ENCODE assay signal across 8 cellular contexts in the genomic region with DNA sequence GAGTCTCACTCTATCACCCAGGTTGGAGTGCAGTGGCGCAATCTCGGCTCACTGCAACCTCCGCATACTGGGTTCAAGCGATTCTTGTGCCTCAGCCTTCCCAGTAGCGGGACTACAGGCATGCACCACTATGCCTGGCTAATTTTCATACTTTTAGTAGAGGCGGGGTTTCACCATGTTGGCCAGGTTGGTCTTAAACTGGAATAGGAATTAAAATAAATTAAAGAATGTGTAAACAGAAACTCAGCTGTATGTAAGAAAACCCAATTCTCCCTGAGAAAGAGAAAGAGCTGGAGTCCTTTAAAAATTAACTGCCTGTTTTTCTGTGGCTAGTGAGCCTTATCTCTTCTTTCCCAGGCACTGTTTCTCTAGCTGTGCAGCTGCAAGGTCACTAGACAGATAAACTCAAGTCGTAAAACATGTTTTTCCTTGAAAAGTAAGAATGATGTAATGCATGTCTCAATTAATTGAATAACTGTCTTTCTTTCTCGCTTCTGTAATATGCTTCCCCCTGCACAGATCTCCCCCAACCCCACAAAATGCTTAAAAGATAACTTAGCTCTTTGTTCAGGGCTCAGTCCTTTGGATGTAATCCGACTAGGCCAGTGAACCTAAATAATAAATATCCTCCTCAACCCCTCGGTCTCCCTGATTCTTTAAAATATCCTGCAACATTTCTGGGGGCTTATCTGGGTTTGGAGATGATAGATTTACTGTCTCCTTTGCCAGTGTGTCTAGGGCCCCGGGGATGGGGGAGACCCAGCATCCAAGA.
DNase-seq lines count a peak whose midpoint lies in the region; ATAC-seq, FAIRE-seq and TF ChIP-seq lines count a peak whose summit lies in the region.
"Not testable (repeated sequence)": the region's sequence is repeated elsewhere in the genome, so short reads cannot be mapped to it uniquely, and the experiment has no call there.

No MANE protein-coding gene starts in this region.

- H3K18ac ChIP-seq in H1 (ENCODE audit: extremely low read depth, low read length): peak overlapping the region; percentile 90

- H3K4me3 ChIP-seq in CD8-positive, alpha-beta T cell (ENCODE audit: low read depth, low read length); H1 (ENCODE audit: extremely low read depth in 1 of 4, insufficient read depth in 2 of 4, low read depth in 3 of 4, low read length in 4 of 4); spleen: not testable (repeated sequence)

- not testable (repeated sequence) for DNase-seq in CD8-positive, alpha-beta T cell; H1 (ENCODE audit: low read depth in 1 of 2, low spot score in 2 of 2); immature natural killer cell; spleen
- peak; percentile 24 for DNase-seq in SK-N-DZ (ENCODE audit: low spot score)

- 0 out of 2 replicates have a peak overlapping the region, but pooled peaks have one; percentile 88 for H2BK5ac ChIP-seq in H1 (ENCODE audit: low read depth, low read length)

- peak overlapping the region; percentile 93; the same call in 1 of the 2 replicates for H2AK5ac ChIP-seq in H1 (ENCODE audit: low read depth, low read length)

- peak overlapping the region; percentile 36 for H4K91ac ChIP-seq in H1 (replicated peaks; ENCODE audit: insufficient read length, low read length)

- not testable (repeated sequence) for H3K36me3 Mint-ChIP-seq in CD8-positive, alpha-beta T cell; activated T-helper 17 cell treated with anti-CD3 and anti-CD28 coated beads, Interleukin-2, amount 50 U/mL, for 72 hours (ENCODE audit: low read depth); immature natural killer cell; nephron (ENCODE audit: low read depth)

- not testable (repeated sequence) for H3K9me3 ChIP-seq in CD8-positive, alpha-beta T cell (ENCODE audit: low read length); KOPT-K1 (ENCODE audit: insufficient read depth, low read length, poor library complexity, severe bottlenecking); H1 (ENCODE audit: insufficient read depth in 2 of 2, low read depth in 1 of 2, low read length in 1 of 2); spleen

- H4K8ac ChIP-seq in H1 (ENCODE audit: extremely low read depth, insufficient read depth, low read length): 0 out of 2 replicates have a peak overlapping the region, but pooled peaks have one; percentile 7

- peaks cover 30% of the 10 kb centered on the region for H3K4me1 Mint-ChIP-seq in CD8-positive, alpha-beta T cell (ENCODE audit: low read depth)
- peaks cover 14% of the 10 kb centered on the region for H3K4me1 Mint-ChIP-seq in activated T-helper 17 cell treated with anti-CD3 and anti-CD28 coated beads, Interleukin-2, amount 50 U/mL, for 72 hours
- peaks cover 19 to 21% of the 10 kb centered on the region in 2 donors for H3K4me1 Mint-ChIP-seq in immature natural killer cell
- H3K4me1 Mint-ChIP-seq in nephron: peaks cover 32% of the 10 kb centered on the region

- peak overlapping the region; percentile 27 for H3K4ac ChIP-seq in H1 (replicated peaks; ENCODE audit: insufficient read length, low read depth, low read length)

- not testable (repeated sequence) for TF ChIP-seq POLR2A in H1 (IDR thresholded peaks at IDR 0.05; ENCODE audit: control extremely low read depth in 1 of 2, low read depth in 2 of 2, low read length in 2 of 2); spleen (IDR thresholded peaks at IDR 0.05)

- CTCF ChIA-PET in CD8-positive, alpha-beta T cell (lab: Charles Lee): not testable (repeated sequence)
- CTCF ChIA-PET in H1 (lab: Charles Lee; ENCODE audit: partially characterized antibody): interaction anchor here (0.8 kb wide), 1 partner anchor 119 kb away, joined by 3 read pairs; no protein-coding TSS in a partner anchor

- TF ChIP-seq RAD21 in H1 (IDR thresholded peaks at IDR 0.05 in 1 of 2, conservative IDR thresholded peaks at IDR 0.05 in 1 of 2; ENCODE audit: low read depth in 2 of 2, low read length in 2 of 2): not testable (repeated sequence)

- H3K56ac ChIP-seq in H1 (replicated peaks; ENCODE audit: insufficient read length, low read depth, low read length): not testable (repeated sequence)

- peak overlapping the region; percentile 96 for H3K27ac Mint-ChIP-seq in CD8-positive, alpha-beta T cell
- H3K27ac Mint-ChIP-seq in activated T-helper 17 cell treated with anti-CD3 and anti-CD28 coated beads, Interleukin-2, amount 50 U/mL, for 72 hours; immature natural killer cell: not testable (repeated sequence)
- H3K27ac Mint-ChIP-seq in nephron: peak overlapping the region; percentile 96 to 98 (median 97)

- H3K27me3 ChIP-seq in CD8-positive, alpha-beta T cell (ENCODE audit: insufficient read depth, low read length); H1 (replicated peaks in 1 of 4; ENCODE audit: control insufficient read depth in 3 of 4, extremely low read depth in 1 of 4, insufficient read depth in 3 of 4, low read length in 3 of 4); spleen (replicated peaks in 1 of 7): not testable (repeated sequence)

- not testable (repeated sequence) for H2AFZ ChIP-seq in H1 (ENCODE audit: low read length)

- peak overlapping the region; percentile 93; the same call in 1 of the 2 replicates for H2BK20ac ChIP-seq in H1 (ENCODE audit: low read length)

- not testable (repeated sequence) for H4K20me1 ChIP-seq in H1 (replicated peaks in 1 of 2; ENCODE audit: control insufficient read depth in 1 of 2, insufficient read depth in 2 of 2, low read length in 2 of 2)

- not testable (repeated sequence) for H3K9ac ChIP-seq in H1 (replicated peaks in 1 of 4; ENCODE audit: extremely low read depth in 1 of 4, low read depth in 3 of 4, low read length in 3 of 4)

- WGBS in H1 (ENCODE audit: extremely low coverage in 1 of 2, insufficient coverage in 1 of 2, insufficient read length in 1 of 2, insufficient replicate concordance in 2 of 2, low coverage in 1 of 2, low lambda C conversion rate in 2 of 2, missing lambda C conversion rate in 1 of 2), 2 experiments: 92% methylated on average over 11 of the region's 11 CpGs; no CpG with 5 or more reads in 1 of the 2 experiments
- WGBS in spleen, 5 donors: 40 to 61% (median 50%) methylated on average over 11 of the region's 11 CpGs

- FAIRE-seq in H1 (lab: Jason Lieb, UNC): not testable (repeated sequence)

- peak overlapping the region; percentile 90 for H2BK12ac ChIP-seq in H1 (ENCODE audit: low read depth, low read length)

- H3K4me3 Mint-ChIP-seq in CD8-positive, alpha-beta T cell: not testable (repeated sequence)
- H3K4me3 Mint-ChIP-seq in activated T-helper 17 cell treated with anti-CD3 and anti-CD28 coated beads, Interleukin-2, amount 50 U/mL, for 72 hours: peak overlapping the region; percentile 81
- H3K4me3 Mint-ChIP-seq in immature natural killer cell (peak overlapping the region in 3 of 5 donors; percentile 21 to 88 (median 30)), nephron (peak overlapping the region in 1 of 3 experiments; percentile 12)

- not testable (repeated sequence) for H2BK15ac ChIP-seq in H1 (ENCODE audit: low read length)

- H3K23me2 ChIP-seq in H1 (ENCODE audit: low read depth, low read length): not testable (repeated sequence)

- H3K27me3 Mint-ChIP-seq in CD8-positive, alpha-beta T cell (ENCODE audit: low read depth); activated T-helper 17 cell treated with anti-CD3 and anti-CD28 coated beads, Interleukin-2, amount 50 U/mL, for 72 hours; immature natural killer cell (ENCODE audit: low read depth in 3 of 3); nephron (ENCODE audit: low read depth): not testable (repeated sequence)

- H3K36me3 ChIP-seq in CD8-positive, alpha-beta T cell (ENCODE audit: insufficient read depth, low read length); KOPT-K1 (ENCODE audit: insufficient read depth, low read length); H1 (ENCODE audit: control insufficient read depth in 2 of 4, insufficient read depth in 4 of 4, low read length in 3 of 4); spleen: not testable (repeated sequence)

- not testable (repeated sequence) for H3K14ac ChIP-seq in H1 (ENCODE audit: insufficient read length)

- not testable (repeated sequence) for H3K79me2 ChIP-seq in H1 (ENCODE audit: control insufficient read depth in 1 of 2, insufficient read depth in 2 of 2, low read length in 2 of 2)

- not testable (repeated sequence) for H3K79me1 ChIP-seq in H1 (ENCODE audit: low read depth, low read length)

- H3K4me1 ChIP-seq in CD8-positive, alpha-beta T cell (ENCODE audit: insufficient read depth, low read length): peaks cover 12% of the 10 kb centered on the region
- H3K4me1 ChIP-seq in H1 (replicated peaks in 1 of 4; ENCODE audit: control insufficient read depth in 3 of 4, insufficient read depth in 4 of 4, low read length in 3 of 4): peaks cover 17 to 32% (median 23%) of the 10 kb centered on the region in 4 experiments
- H3K4me1 ChIP-seq in spleen: peaks cover 4 to 36% (median 19%) of the 10 kb centered on the region in 6 donors

- H3K23ac ChIP-seq in H1 (ENCODE audit: insufficient read length): not testable (repeated sequence)

- not testable (repeated sequence) for H4K5ac ChIP-seq in H1 (ENCODE audit: insufficient read length, low read depth, low read length)

- POLR2A ChIA-PET in CD8-positive, alpha-beta T cell (lab: Charles Lee): interaction anchor here (1.2 kb wide), 1 partner anchor 33 kb away, joined by 8 read pairs; no protein-coding TSS in a partner anchor
- POLR2A ChIA-PET in H1 (lab: Charles Lee; ENCODE audit: partially characterized antibody): interaction anchor here (2.8 kb wide), 1 partner anchor 97 kb away, joined by 12 read pairs; a partner anchor contains a TSS

- H3K27ac ChIP-seq in CD8-positive, alpha-beta T cell (ENCODE audit: low read depth, low read length); H1 (ENCODE audit: low read depth, low read length): not testable (repeated sequence)
- peak overlapping the region; percentile 91 for H3K27ac ChIP-seq in KOPT-K1 (ENCODE audit: low read depth, low read length, poor library complexity, severe bottlenecking)
- peak overlapping the region in 6 of 8 donors; percentile 3 to 86 (median 50) for H3K27ac ChIP-seq in spleen

- H2BK120ac ChIP-seq in H1 (replicated peaks; ENCODE audit: low read depth, low read length): peak overlapping the region; percentile 50

- intact Hi-C loops in CD8-positive, alpha-beta T cell (cut with DNase I, micrococcal nuclease): loop anchor here in 1 of 2 experiments (10.0 kb wide), 1 partner anchor 828 kb away; a partner anchor contains a TSS
- intact Hi-C loops in spleen (cut with DNase I; ENCODE audit: low total_unique reads): not testable (repeated sequence)

- not testable (repeated sequence) for H3K9me3 Mint-ChIP-seq in CD8-positive, alpha-beta T cell; activated T-helper 17 cell treated with anti-CD3 and anti-CD28 coated beads, Interleukin-2, amount 50 U/mL, for 72 hours; immature natural killer cell
- H3K9me3 Mint-ChIP-seq in nephron: peaks cover 15% of the 10 kb centered on the region

- peak overlapping the region in 1 of 2 experiments; percentile 64; a peak in 2 of 4 replicates for H3K4me2 ChIP-seq in H1 (ENCODE audit: insufficient read depth in 1 of 2, low read depth in 2 of 2, low read length in 2 of 2)

- not testable (repeated sequence) for TF ChIP-seq CTCF in CD8-positive, alpha-beta T cell (IDR thresholded peaks at IDR 0.05); H1 (IDR thresholded peaks at IDR 0.05; ENCODE audit: control extremely low read depth in 1 of 3, insufficient read depth in 1 of 3, low read depth in 1 of 3, low read length in 3 of 3); nephron (IDR thresholded peaks at IDR 0.05; ENCODE audit: unreplicated experiment in 3 of 3); spleen (IDR thresholded peaks at IDR 0.05 in 8 of 11, conservative IDR thresholded peaks at IDR 0.05 in 3 of 11)

- not testable (repeated sequence) for ATAC-seq in CD8-positive, alpha-beta T cell; activated T-helper 17 cell treated with anti-CD3 and anti-CD28 coated beads, Interleukin-2, amount 50 U/mL, for 72 hours (replicated peaks)

- not testable (repeated sequence) for TF ChIP-seq EP300 in H1 (IDR thresholded peaks at IDR 0.05; ENCODE audit: borderline replicate concordance in 1 of 2, low read depth in 2 of 2, low read length in 2 of 2)
